In the genomic region with DNA sequence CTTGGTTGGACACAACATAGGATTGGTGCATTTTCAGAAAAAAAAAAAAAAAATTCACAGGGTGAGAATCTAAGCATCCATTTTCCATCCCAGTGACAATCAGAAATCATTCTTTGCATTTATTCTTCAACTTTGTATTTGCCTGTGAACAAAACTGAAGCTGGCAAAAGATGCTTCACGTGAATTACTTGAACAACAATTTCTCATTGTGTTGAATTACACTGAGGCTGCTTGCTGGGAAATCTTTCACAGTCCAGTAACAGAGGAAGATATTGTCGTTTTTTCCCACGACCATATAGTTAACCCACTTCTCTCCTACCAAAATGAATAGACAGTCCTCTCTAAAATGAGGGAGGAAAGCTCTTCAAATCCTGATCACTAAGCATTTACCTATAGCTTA, we compare ENCODE assay signal across 22 cellular contexts. TPM values are rescaled to one million over a fixed set of nuclear protein-coding genes. Genes with fewer than 3 reads are reported as not detected.
DNase-seq lines count a peak whose midpoint lies in the region; ATAC-seq lines count a peak whose summit lies in the region.
"Had no signal": no experiment of that assay in that cellular context is flagged by ENCODE, and none has a peak within 500 bp of the region (broad histone marks: within the 10 kb centered on the region; RNA-seq: fewer than 3 reads in every experiment).

No MANE protein-coding gene starts in this region.

- no peaks in the 10 kb centered on the region for H3K36me3 Mint-ChIP-seq in activated CD4-positive, alpha-beta T cell treated with anti-CD3 and anti-CD28 coated beads for 36 hours (ENCODE audit: low read depth)
- H3K36me3 Mint-ChIP-seq in T-helper 17 cell (ENCODE audit: low read depth) = no peaks in the 10 kb centered on the region
- peaks cover 7% of the 10 kb centered on the region for H3K36me3 Mint-ChIP-seq in stimulated activated effector memory CD8-positive, alpha-beta T cell treated with anti-CD3 and anti-CD28 coated beads, Interleukin-12 subunit alpha, Interleukin-12 subunit beta, amount 100 ng/mL, for 72 hours
- H3K36me3 Mint-ChIP-seq: T-cell had no signal

- intact Hi-C loops in activated CD4-positive, alpha-beta T cell treated with anti-CD3 and anti-CD28 coated beads for 36 hours (cut with DNase I, micrococcal nuclease) = loop anchor here (1.0 kb wide), 1 partner anchor 228 kb away; no protein-coding TSS in a partner anchor

- no peaks in the 10 kb centered on the region for H3K9me3 ChIP-seq in T-helper 17 cell (ENCODE audit: control insufficient read depth, low read length, poor library complexity, severe bottlenecking)
- H3K9me3 ChIP-seq: esophagus muscularis mucosa, heart right ventricle, right atrium auricular region, tibial artery had no signal

- H3K27me3 Mint-ChIP-seq in activated CD4-positive, alpha-beta T cell treated with anti-CD3 and anti-CD28 coated beads for 36 hours = peaks cover 3% of the 10 kb centered on the region
- H3K27me3 Mint-ChIP-seq in T-helper 17 cell = peaks cover 14% of the 10 kb centered on the region

- POLR2A ChIA-PET in activated CD4-positive, alpha-beta T cell treated with anti-CD3 and anti-CD28 coated beads for 36 hours (lab: Charles Lee) = interaction anchor here (0.6 kb wide), 1 partner anchor 106 kb away, joined by 3 read pairs; no protein-coding TSS in a partner anchor

- ATAC-seq in activated CD4-positive, alpha-beta T cell treated with anti-CD3 and anti-CD28 coated beads for 36 hours = no peak
- ATAC-seq in T-helper 17 cell (no peak), HG02588 (IDR thresholded peaks at IDR 0.05; ENCODE audit: unreplicated experiment) (no peak)
- no peak for ATAC-seq in stimulated activated effector memory CD8-positive, alpha-beta T cell treated with anti-CD3 and anti-CD28 coated beads, Interleukin-12 subunit alpha, Interleukin-12 subunit beta, amount 100 ng/mL, for 72 hours
- ATAC-seq: heart right ventricle, T-cell had no signal

- DNase-seq in activated CD4-positive, alpha-beta T cell treated with anti-CD3 and anti-CD28 coated beads for 36 hours = no peak
- no peak for DNase-seq in activated CD4-positive, alpha-beta T cell treated with anti-CD3 and anti-CD28 coated beads for 4 hours
- DNase-seq in T-helper 17 cell = no peak
- peak; percentile 40 for DNase-seq in foreskin melanocyte
- DNase-seq in stimulated activated effector memory CD8-positive, alpha-beta T cell treated with anti-CD3 and anti-CD28 coated beads, Interleukin-12 subunit alpha, Interleukin-12 subunit beta, amount 100 ng/mL, for 72 hours (ENCODE audit: low spot score in 2 of 2) = no peak
- DNase-seq in DMS153 treated with DMSO at 0.1 percent for 48 hours (lab: John Stamatoyannopoulos, UW; ENCODE audit: unreplicated experiment) = no peak
- DNase-seq in NCI-H1694 (lab: John Stamatoyannopoulos, UW) = no peak
- DNase-seq: activated naive CD4-positive, alpha-beta T cell treated with anti-CD3 and anti-CD28 coated beads, Interleukin-2, amount 50 U/mL, for 16 hours; GF-D8; H9; heart right ventricle; kidney; NCI-H1105 treated with DMSO at 0.1 percent for 48 hours; NCI-H2029; tibial artery had no signal

- no peak overlapping the region for H3K27ac Mint-ChIP-seq in activated CD4-positive, alpha-beta T cell treated with anti-CD3 and anti-CD28 coated beads for 36 hours
- H3K27ac Mint-ChIP-seq in T-helper 17 cell = peak overlapping the region; percentile 93
- peak overlapping the region; percentile 50 for H3K27ac Mint-ChIP-seq in stimulated activated effector memory CD8-positive, alpha-beta T cell treated with anti-CD3 and anti-CD28 coated beads, Interleukin-12 subunit alpha, Interleukin-12 subunit beta, amount 100 ng/mL, for 72 hours
- H3K27ac Mint-ChIP-seq: activated CD4-positive, alpha-beta T cell treated with anti-CD3 and anti-CD28 coated beads, Interleukin-2, amount 10 ng/mL, durations not matched to agents 7 days and 5 days; H9 had no signal

- peak overlapping the region; percentile 33 for H3K4me3 Mint-ChIP-seq in activated CD4-positive, alpha-beta T cell treated with anti-CD3 and anti-CD28 coated beads for 36 hours
- peak overlapping the region; percentile 82 for H3K4me3 Mint-ChIP-seq in T-helper 17 cell
- peak overlapping the region; percentile 13 for H3K4me3 Mint-ChIP-seq in stimulated activated effector memory CD8-positive, alpha-beta T cell treated with anti-CD3 and anti-CD28 coated beads, Interleukin-12 subunit alpha, Interleukin-12 subunit beta, amount 100 ng/mL, for 72 hours
- H3K4me3 Mint-ChIP-seq: activated CD4-positive, alpha-beta T cell treated with anti-CD3 and anti-CD28 coated beads, Interleukin-2, amount 10 ng/mL, durations not matched to agents 7 days and 5 days; H9 had no signal

- CTCF ChIA-PET in activated CD4-positive, alpha-beta T cell treated with anti-CD3 and anti-CD28 coated beads for 36 hours (lab: Charles Lee) = interaction anchor here (0.6 to 6.8 kb wide), 16 partner anchors 11 to 234 kb away, joined by 3 to 36 read pairs (median 4); no protein-coding TSS in a partner anchor

- H3K9me3 Mint-ChIP-seq in activated CD4-positive, alpha-beta T cell treated with anti-CD3 and anti-CD28 coated beads for 36 hours (ENCODE audit: low read depth) = no peaks in the 10 kb centered on the region
- no peaks in the 10 kb centered on the region for H3K9me3 Mint-ChIP-seq in stimulated activated effector memory CD8-positive, alpha-beta T cell treated with anti-CD3 and anti-CD28 coated beads, Interleukin-12 subunit alpha, Interleukin-12 subunit beta, amount 100 ng/mL, for 72 hours
- H3K9me3 Mint-ChIP-seq: H9; neural crest cell; stimulated activated naive CD8-positive, alpha-beta T cell treated with anti-CD3 and anti-CD28 coated beads, Interleukin-15, Interleukin-2, amounts not matched to agents 100 ng/mL and 50 ng/mL, for 24 hours; T-cell had no signal

- H3K4me1 Mint-ChIP-seq in activated CD4-positive, alpha-beta T cell treated with anti-CD3 and anti-CD28 coated beads for 36 hours = peaks cover 20% of the 10 kb centered on the region
- H3K4me1 Mint-ChIP-seq in T-helper 17 cell = peaks cover 29% of the 10 kb centered on the region
- H3K4me1 Mint-ChIP-seq in stimulated activated effector memory CD8-positive, alpha-beta T cell treated with anti-CD3 and anti-CD28 coated beads, Interleukin-12 subunit alpha, Interleukin-12 subunit beta, amount 100 ng/mL, for 72 hours = peaks cover 22% of the 10 kb centered on the region

RNA-seq across cellular contexts. Expression of a gene that starts 4.3 kb away (rescaled TPM):
- total RNA-seq in activated CD4-positive, alpha-beta T cell treated with anti-CD3 and anti-CD28 coated beads for 36 hours = 1 to 10 TPM; 5.6 to 5.8 TPM
- 10 to 100 TPM; 55.9 to 65.1 TPM for total RNA-seq in T-helper 17 cell

Comparison
In these comparisons a context has a peak if more than half of its experiments do, and no peak if none do; other contexts are left out.
1. H3K4me3 Mint-ChIP-seq: peak in every context shown above with its lines; median percentile 82 in T-helper 17 cell; 33 in activated CD4-positive, alpha-beta T cell treated with anti-CD3 and anti-CD28 coated beads for 36 hours; 13 in stimulated activated effector memory CD8-positive, alpha-beta T cell treated with anti-CD3 and anti-CD28 coated beads, Interleukin-12 subunit alpha, Interleukin-12 subunit beta, amount 100 ng/mL, for 72 hours.
2. RNA of a gene that starts 4.3 kb away (total RNA-seq): 55.9 to 65.1 TPM in T-helper 17 cell; 5.6 to 5.8 TPM in activated CD4-positive, alpha-beta T cell treated with anti-CD3 and anti-CD28 coated beads for 36 hours; every median in the first group is over 4 times any median in the second.